In genomic region chr3:135966349-135966695, GRCh38 we compare ENCODE assay signal across 8 cellular contexts. TPM values are rescaled to one million over a fixed set of nuclear protein-coding genes. Genes with fewer than 3 reads are reported as not detected.
DNase-seq lines count a peak whose midpoint lies in the region; ATAC-seq and TF ChIP-seq lines count a peak whose summit lies in the region.

No MANE protein-coding gene starts in this region.

- H3K36me3 ChIP-seq in ACC112 (ENCODE audit: insufficient read depth, low read length) = no peaks in the 10 kb centered on the region
- no peaks in the 10 kb centered on the region for H3K36me3 ChIP-seq in OCI-LY7 (ENCODE audit: insufficient read depth, low read length)
- no peaks in the 10 kb centered on the region for H3K36me3 ChIP-seq in endodermal cell (ENCODE audit: control insufficient read depth, insufficient read depth, low read length)

- H3K27ac Mint-ChIP-seq in endodermal cell = peak overlapping the region; percentile 82
- H3K27ac Mint-ChIP-seq in naive B cell = no peak overlapping the region

- peak overlapping the region; percentile 79 for H3K9ac ChIP-seq in endodermal cell (ENCODE audit: extremely low read depth, low read length, poor library complexity, severe bottlenecking)

- H4K20me1 ChIP-seq in OCI-LY7 (ENCODE audit: insufficient read depth, low read length) = no peaks in the 10 kb centered on the region

- H2AFZ ChIP-seq in ACC112 (ENCODE audit: low read length, unreplicated experiment) = peak overlapping the region; percentile 81
- peak overlapping the region; percentile 80 for H2AFZ ChIP-seq in OCI-LY7 (ENCODE audit: low read length)

- H3K4me2 ChIP-seq in OCI-LY7 (ENCODE audit: low read length) = peak overlapping the region; percentile 78

- H3K4me3 Mint-ChIP-seq in endodermal cell (peak overlapping the region; percentile 76), naive B cell (peak overlapping the region; percentile 72 to 90 (median 84))

- TF ChIP-seq CTCF in OCI-LY7 (conservative IDR thresholded peaks at IDR 0.05; ENCODE audit: low read length) (no peak), endodermal cell (conservative IDR thresholded peaks at IDR 0.05) (peak; percentile 22), GM20000 (IDR thresholded peaks at IDR 0.05; ENCODE audit: extremely low read depth, missing control alignments) (no peak)

- ATAC-seq in GM19452 (IDR thresholded peaks at IDR 0.05; ENCODE audit: unreplicated experiment) = peak; percentile 7
- no peak for ATAC-seq in naive B cell (ENCODE audit: low read depth in 2 of 2)
- no peak for ATAC-seq in GM18502 (IDR thresholded peaks at IDR 0.05; ENCODE audit: poor library complexity, unreplicated experiment)
- no peak for ATAC-seq in HG03442 (IDR thresholded peaks at IDR 0.05; ENCODE audit: unreplicated experiment)

- BruUV-seq in OCI-LY7 (replicated peaks; lab: Mats Ljungman, UMichigan) = no TSS peak

- H3K4me3 ChIP-seq in ACC112 (ENCODE audit: low read depth, low read length) (peak overlapping the region; percentile 95), OCI-LY7 (ENCODE audit: low read depth, low read length, poor library complexity, severe bottlenecking) (peak overlapping the region; percentile 71), endodermal cell (ENCODE audit: low read length) (peak overlapping the region; percentile 96)

- H3K4me1 ChIP-seq in ACC112 (ENCODE audit: control insufficient read depth, insufficient read depth, low read length, unreplicated experiment) (peaks cover 33% of the 10 kb centered on the region), OCI-LY7 (ENCODE audit: insufficient read depth, low read length, poor library complexity, severe bottlenecking) (no peaks in the 10 kb centered on the region), endodermal cell (ENCODE audit: control insufficient read depth, insufficient read depth, low read length) (peaks cover 8% of the 10 kb centered on the region)

- H3K79me2 ChIP-seq in ACC112 (ENCODE audit: control insufficient read depth, insufficient read depth, low read length, unreplicated experiment) (peaks cover 46% of the 10 kb centered on the region), OCI-LY7 (ENCODE audit: insufficient read depth, low read depth, low read length) (no peaks in the 10 kb centered on the region)

- intact Hi-C loops in OCI-LY7 (cut with micrococcal nuclease; ENCODE audit: unreplicated experiment) = no loop called here

- H3K4me1 Mint-ChIP-seq in endodermal cell (peaks cover 18% of the 10 kb centered on the region), naive B cell (peaks cover 0 to 8% (median 0%) of the 10 kb centered on the region in 3 donors)

- CTCF ChIA-PET in OCI-LY7 (lab: Charles Lee; ENCODE audit: unreplicated experiment) = no interaction called here

- H3K27ac ChIP-seq in ACC112 (ENCODE audit: low read depth, low read length) = peak overlapping the region; percentile 55; the same call in 1 of the 2 replicates
- H3K27ac ChIP-seq in OCI-LY7 (ENCODE audit: low read depth, low read length, poor library complexity, severe bottlenecking) = no peak overlapping the region
- peak overlapping the region; percentile 82 for H3K27ac ChIP-seq in endodermal cell (ENCODE audit: low read depth, low read length)

- POLR2A ChIA-PET in OCI-LY7 (lab: Charles Lee) = interaction anchor here (0.6 to 1.4 kb wide), 2 partner anchors 11 kb away, joined by 3 to 4 read pairs; no protein-coding TSS in a partner anchor

- H3K27me3 ChIP-seq in ACC112 (ENCODE audit: insufficient read depth, low read length) (no peaks in the 10 kb centered on the region), endodermal cell (ENCODE audit: control insufficient read depth, insufficient read depth, low read length, poor library complexity, severe bottlenecking) (no peaks in the 10 kb centered on the region)

- DNase-seq in OCI-LY7 (ENCODE audit: low spot score) (no peak), endodermal cell (no peak), naive B cell (peak; percentile 1), GM20000 (ENCODE audit: low spot score) (no peak)

- 0 to 1% methylated on average over 16 to 29 of the region's 29 CpGs for WGBS in endodermal cell (ENCODE audit: insufficient coverage in 1 of 2, insufficient read length in 1 of 2), 2 experiments

- H3K36me3 Mint-ChIP-seq in endodermal cell (ENCODE audit: low read depth) = peaks cover 11% of the 10 kb centered on the region
- no peaks in the 10 kb centered on the region for H3K36me3 Mint-ChIP-seq in naive B cell

- H3K9me3 ChIP-seq in OCI-LY7 (ENCODE audit: low read length) (no peaks in the 10 kb centered on the region), endodermal cell (ENCODE audit: control insufficient read depth, low read length) (no peaks in the 10 kb centered on the region)

- H3K9me3 Mint-ChIP-seq in endodermal cell (peaks cover 7% of the 10 kb centered on the region), naive B cell (peaks cover 1 to 17% (median 11%) of the 10 kb centered on the region in 7 donors)

- H3K9me2 ChIP-seq in OCI-LY7 (ENCODE audit: insufficient read depth, low read length) = no peaks in the 10 kb centered on the region

- H3K27me3 Mint-ChIP-seq in endodermal cell (ENCODE audit: insufficient read depth) (no peaks in the 10 kb centered on the region), naive B cell (peaks cover 27 to 47% (median 43%) of the 10 kb centered on the region in 3 donors)

RNA-seq across cellular contexts. Expression of gene PPP2R3A, which starts 0.8 kb away (rescaled TPM):
- 0.05 and 0.22 TPM in 2 replicates for total RNA-seq in OCI-LY7 (2014; rRNA removed; shearing (Covaris generic))
- 0.27 and 0.28 TPM in 2 replicates for total RNA-seq in OCI-LY7 (2022)
- total RNA-seq in endodermal cell = 10 to 100 TPM; 12.5 to 16.5 TPM
- polyA plus RNA-seq in endodermal cell (2013, experiment 1 of 2) = 15.9 TPM
- 15.3 TPM for polyA plus RNA-seq in endodermal cell (2013, experiment 2 of 2)
- polyA plus RNA-seq in naive B cell (ENCODE audit: low read depth in 6 of 6) = under 1 TPM; 0.07 to 0.34 (median 0.12) TPM

Comparison
In these comparisons a context has a peak if more than half of its experiments do, and no peak if none do; other contexts are left out.
1. RNA of gene PPP2R3A, which starts 0.8 kb away (total RNA-seq): 12.5 to 16.5 TPM in endodermal cell; 0.05 to 0.28 TPM in OCI-LY7; every median in the first group is over 10 times any median in the second.
2. Peak in every context shown above with its lines, with median percentiles within 50 percentile points of each other: H3K4me3 ChIP-seq.